In the genomic region with DNA sequence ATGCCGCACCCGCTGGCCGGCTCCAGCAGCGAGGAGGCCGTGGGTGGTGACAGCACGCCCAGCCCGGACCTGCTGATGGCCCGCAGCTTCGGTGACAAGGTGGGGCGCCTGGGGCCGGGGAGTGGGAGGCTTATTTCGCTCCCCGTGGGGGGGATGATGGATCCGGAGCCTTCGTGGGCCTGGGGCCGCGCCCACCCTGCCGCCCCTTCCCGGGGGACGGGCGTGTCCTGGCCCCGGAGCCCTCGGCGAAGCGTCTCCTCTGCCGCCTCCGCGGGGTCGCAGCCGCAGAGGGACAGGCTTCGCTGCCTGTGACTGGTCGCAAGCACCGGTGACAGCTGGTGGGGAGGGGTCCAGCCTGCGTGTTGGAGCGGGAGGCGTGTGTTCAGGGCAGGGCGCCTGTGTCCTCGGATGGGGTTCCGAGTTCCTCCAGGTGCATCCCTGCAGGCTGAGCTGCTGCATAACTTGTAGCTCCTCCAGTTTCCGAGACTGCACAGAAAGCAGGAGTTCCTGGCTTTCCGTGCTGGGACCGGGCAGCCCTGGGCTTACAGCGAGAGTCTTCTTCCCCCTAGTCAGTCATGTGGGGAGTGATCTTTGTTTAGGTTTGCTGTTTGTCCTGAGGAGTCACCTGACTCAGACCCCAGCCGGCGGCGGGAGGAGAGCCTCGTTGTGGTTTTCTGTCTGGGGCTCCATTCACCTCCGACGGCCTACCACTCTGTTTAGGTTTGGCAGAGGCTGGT, we compare ENCODE assay signal across 1 cellular context.
TF ChIP-seq lines count a peak whose summit lies in the region.

No MANE protein-coding gene starts in this region.

TF ChIP-seq in H1, 55 proteins besides CTCF, POLR2A, EP300 and RAD21:
- no peak; the same call in 1 of the 2 replicates for TF ChIP-seq SP4 (IDR thresholded peaks at IDR 0.05; ENCODE audit: low read length)
- TF ChIP-seq CHD1 (IDR thresholded peaks at IDR 0.05; ENCODE audit: low read depth, low read length): no peak
- peak; percentile 98 for TF ChIP-seq SAP30 (IDR thresholded peaks at IDR 0.05; ENCODE audit: insufficient read depth, insufficient replicate concordance, low read length)
- no peak for TF ChIP-seq CTBP2 (IDR thresholded peaks at IDR 0.05; ENCODE audit: borderline replicate concordance, insufficient read depth, insufficient read length, low read length)
- TF ChIP-seq EZH2 (IDR thresholded peaks at IDR 0.05; ENCODE audit: low read depth, low read length, severe bottlenecking): no peak
- no peak for TF ChIP-seq CEBPB (IDR thresholded peaks at IDR 0.05; ENCODE audit: low read depth, low read length)
- TF ChIP-seq FOSL1 (IDR thresholded peaks at IDR 0.05; ENCODE audit: insufficient read depth, low read depth, low read length): no peak
- TF ChIP-seq TAF7 (optimal IDR thresholded peaks at IDR 0.05; ENCODE audit: borderline replicate concordance, low read depth, low read length): no peak
- peak; percentile 53; the same call in 1 of the 2 replicates for TF ChIP-seq MAX (IDR thresholded peaks at IDR 0.05)
- TF ChIP-seq E2F6 (IDR thresholded peaks at IDR 0.05): peak; percentile 93
- 0 out of 2 replicates have a peak, but pooled peaks have one; percentile 24 for TF ChIP-seq TCF12 (IDR thresholded peaks at IDR 0.05; ENCODE audit: low read depth, low read length)
- no peak for TF ChIP-seq HDAC6 (IDR thresholded peaks at IDR 0.05; ENCODE audit: low read depth, low read length)
- 0 out of 2 replicates have a peak, but pooled peaks have one; percentile 10 for TF ChIP-seq CREB1 (IDR thresholded peaks at IDR 0.05)
- no peak for TF ChIP-seq KDM5A (IDR thresholded peaks at IDR 0.05; ENCODE audit: low read length)
- no peak for TF ChIP-seq CBX5 (IDR thresholded peaks at IDR 0.05; ENCODE audit: low read depth, low read length)
- no peak for TF ChIP-seq TEAD4 (IDR thresholded peaks at IDR 0.05; ENCODE audit: low read depth, low read length)
- peak; percentile 29 for TF ChIP-seq ASH2L (IDR thresholded peaks at IDR 0.05; ENCODE audit: low read length)
- TF ChIP-seq YY1 (IDR thresholded peaks at IDR 0.05; ENCODE audit: low read depth, low read length): no peak
- TF ChIP-seq POU5F1 (IDR thresholded peaks at IDR 0.05; ENCODE audit: low read depth, low read length): no peak
- TF ChIP-seq EGR1 (IDR thresholded peaks at IDR 0.05; ENCODE audit: borderline replicate concordance, low read depth, low read length): no peak
- TF ChIP-seq PHF8 (conservative IDR thresholded peaks at IDR 0.05; ENCODE audit: low read depth, low read length): peak; percentile 28; the same call in 1 of the 2 replicates
- peak in 1 of 2 experiments; percentile 91; a peak in 3 of 4 replicates for TF ChIP-seq SIN3A (conservative IDR thresholded peaks at IDR 0.05 in 1 of 2, IDR thresholded peaks at IDR 0.05 in 1 of 2; ENCODE audit: low read depth in 1 of 2, low read length in 2 of 2)
- TF ChIP-seq TBP (IDR thresholded peaks at IDR 0.05; ENCODE audit: low read depth, low read length): peak; percentile 65
- TF ChIP-seq HDAC2 (IDR thresholded peaks at IDR 0.05; ENCODE audit: borderline replicate concordance in 1 of 2, low read depth in 2 of 2, low read length in 2 of 2): peak; percentile 37 to 90; a peak in 2 of 4 replicates
- TF ChIP-seq BCL11A (IDR thresholded peaks at IDR 0.05; ENCODE audit: low read depth in 2 of 2, low read length in 2 of 2): no peak
- no peak for TF ChIP-seq RNF2 (IDR thresholded peaks at IDR 0.05; ENCODE audit: borderline replicate concordance, low read depth, low read length, missing control alignments, poor library complexity, severe bottlenecking)
- no peak for TF ChIP-seq CBX8 (IDR thresholded peaks at IDR 0.05; ENCODE audit: borderline replicate concordance, low read depth, low read length)
- no peak for TF ChIP-seq ZNF274 (IDR thresholded peaks at IDR 0.05; ENCODE audit: borderline replicate concordance, extremely low read depth, low read length)
- peak; percentile 33 for TF ChIP-seq KDM4A (IDR thresholded peaks at IDR 0.05; ENCODE audit: low read depth, low read length, severe bottlenecking)
- no peak for TF ChIP-seq GTF2F1 (IDR thresholded peaks at IDR 0.05; ENCODE audit: borderline replicate concordance, low read depth, low read length)
- TF ChIP-seq, protein P1, sequence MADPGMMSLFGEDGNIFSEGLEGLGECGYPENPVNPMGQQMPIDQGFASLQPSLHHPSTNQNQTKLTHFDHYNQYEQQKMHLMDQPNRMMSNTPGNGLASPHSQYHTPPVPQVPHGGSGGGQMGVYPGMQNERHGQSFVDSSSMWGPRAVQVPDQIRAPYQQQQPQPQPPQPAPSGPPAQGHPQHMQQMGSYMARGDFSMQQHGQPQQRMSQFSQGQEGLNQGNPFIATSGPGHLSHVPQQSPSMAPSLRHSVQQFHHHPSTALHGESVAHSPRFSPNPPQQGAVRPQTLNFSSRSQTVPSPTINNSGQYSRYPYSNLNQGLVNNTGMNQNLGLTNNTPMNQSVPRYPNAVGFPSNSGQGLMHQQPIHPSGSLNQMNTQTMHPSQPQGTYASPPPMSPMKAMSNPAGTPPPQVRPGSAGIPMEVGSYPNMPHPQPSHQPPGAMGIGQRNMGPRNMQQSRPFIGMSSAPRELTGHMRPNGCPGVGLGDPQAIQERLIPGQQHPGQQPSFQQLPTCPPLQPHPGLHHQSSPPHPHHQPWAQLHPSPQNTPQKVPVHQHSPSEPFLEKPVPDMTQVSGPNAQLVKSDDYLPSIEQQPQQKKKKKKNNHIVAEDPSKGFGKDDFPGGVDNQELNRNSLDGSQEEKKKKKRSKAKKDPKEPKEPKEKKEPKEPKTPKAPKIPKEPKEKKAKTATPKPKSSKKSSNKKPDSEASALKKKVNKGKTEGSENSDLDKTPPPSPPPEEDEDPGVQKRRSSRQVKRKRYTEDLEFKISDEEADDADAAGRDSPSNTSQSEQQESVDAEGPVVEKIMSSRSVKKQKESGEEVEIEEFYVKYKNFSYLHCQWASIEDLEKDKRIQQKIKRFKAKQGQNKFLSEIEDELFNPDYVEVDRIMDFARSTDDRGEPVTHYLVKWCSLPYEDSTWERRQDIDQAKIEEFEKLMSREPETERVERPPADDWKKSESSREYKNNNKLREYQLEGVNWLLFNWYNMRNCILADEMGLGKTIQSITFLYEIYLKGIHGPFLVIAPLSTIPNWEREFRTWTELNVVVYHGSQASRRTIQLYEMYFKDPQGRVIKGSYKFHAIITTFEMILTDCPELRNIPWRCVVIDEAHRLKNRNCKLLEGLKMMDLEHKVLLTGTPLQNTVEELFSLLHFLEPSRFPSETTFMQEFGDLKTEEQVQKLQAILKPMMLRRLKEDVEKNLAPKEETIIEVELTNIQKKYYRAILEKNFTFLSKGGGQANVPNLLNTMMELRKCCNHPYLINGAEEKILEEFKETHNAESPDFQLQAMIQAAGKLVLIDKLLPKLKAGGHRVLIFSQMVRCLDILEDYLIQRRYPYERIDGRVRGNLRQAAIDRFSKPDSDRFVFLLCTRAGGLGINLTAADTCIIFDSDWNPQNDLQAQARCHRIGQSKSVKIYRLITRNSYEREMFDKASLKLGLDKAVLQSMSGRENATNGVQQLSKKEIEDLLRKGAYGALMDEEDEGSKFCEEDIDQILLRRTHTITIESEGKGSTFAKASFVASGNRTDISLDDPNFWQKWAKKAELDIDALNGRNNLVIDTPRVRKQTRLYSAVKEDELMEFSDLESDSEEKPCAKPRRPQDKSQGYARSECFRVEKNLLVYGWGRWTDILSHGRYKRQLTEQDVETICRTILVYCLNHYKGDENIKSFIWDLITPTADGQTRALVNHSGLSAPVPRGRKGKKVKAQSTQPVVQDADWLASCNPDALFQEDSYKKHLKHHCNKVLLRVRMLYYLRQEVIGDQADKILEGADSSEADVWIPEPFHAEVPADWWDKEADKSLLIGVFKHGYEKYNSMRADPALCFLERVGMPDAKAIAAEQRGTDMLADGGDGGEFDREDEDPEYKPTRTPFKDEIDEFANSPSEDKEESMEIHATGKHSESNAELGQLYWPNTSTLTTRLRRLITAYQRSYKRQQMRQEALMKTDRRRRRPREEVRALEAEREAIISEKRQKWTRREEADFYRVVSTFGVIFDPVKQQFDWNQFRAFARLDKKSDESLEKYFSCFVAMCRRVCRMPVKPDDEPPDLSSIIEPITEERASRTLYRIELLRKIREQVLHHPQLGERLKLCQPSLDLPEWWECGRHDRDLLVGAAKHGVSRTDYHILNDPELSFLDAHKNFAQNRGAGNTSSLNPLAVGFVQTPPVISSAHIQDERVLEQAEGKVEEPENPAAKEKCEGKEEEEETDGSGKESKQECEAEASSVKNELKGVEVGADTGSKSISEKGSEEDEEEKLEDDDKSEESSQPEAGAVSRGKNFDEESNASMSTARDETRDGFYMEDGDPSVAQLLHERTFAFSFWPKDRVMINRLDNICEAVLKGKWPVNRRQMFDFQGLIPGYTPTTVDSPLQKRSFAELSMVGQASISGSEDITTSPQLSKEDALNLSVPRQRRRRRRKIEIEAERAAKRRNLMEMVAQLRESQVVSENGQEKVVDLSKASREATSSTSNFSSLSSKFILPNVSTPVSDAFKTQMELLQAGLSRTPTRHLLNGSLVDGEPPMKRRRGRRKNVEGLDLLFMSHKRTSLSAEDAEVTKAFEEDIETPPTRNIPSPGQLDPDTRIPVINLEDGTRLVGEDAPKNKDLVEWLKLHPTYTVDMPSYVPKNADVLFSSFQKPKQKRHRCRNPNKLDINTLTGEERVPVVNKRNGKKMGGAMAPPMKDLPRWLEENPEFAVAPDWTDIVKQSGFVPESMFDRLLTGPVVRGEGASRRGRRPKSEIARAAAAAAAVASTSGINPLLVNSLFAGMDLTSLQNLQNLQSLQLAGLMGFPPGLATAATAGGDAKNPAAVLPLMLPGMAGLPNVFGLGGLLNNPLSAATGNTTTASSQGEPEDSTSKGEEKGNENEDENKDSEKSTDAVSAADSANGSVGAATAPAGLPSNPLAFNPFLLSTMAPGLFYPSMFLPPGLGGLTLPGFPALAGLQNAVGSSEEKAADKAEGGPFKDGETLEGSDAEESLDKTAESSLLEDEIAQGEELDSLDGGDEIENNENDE (IDR thresholded peaks at IDR 0.05; ENCODE audit: insufficient replicate concordance, low read length): no peak
- no peak; the same call in 1 of the 2 replicates for TF ChIP-seq RBBP5 (IDR thresholded peaks at IDR 0.05; ENCODE audit: borderline replicate concordance, low read depth, low read length)
- no peak for TF ChIP-seq BRCA1 (IDR thresholded peaks at IDR 0.05; ENCODE audit: low read depth, low read length)
- no peak for TF ChIP-seq RXRA (IDR thresholded peaks at IDR 0.05; ENCODE audit: insufficient read depth, low read depth, low read length)
- TF ChIP-seq TAF1 (IDR thresholded peaks at IDR 0.05; ENCODE audit: low read depth, low read length): peak; percentile 84
- TF ChIP-seq, protein P2, sequence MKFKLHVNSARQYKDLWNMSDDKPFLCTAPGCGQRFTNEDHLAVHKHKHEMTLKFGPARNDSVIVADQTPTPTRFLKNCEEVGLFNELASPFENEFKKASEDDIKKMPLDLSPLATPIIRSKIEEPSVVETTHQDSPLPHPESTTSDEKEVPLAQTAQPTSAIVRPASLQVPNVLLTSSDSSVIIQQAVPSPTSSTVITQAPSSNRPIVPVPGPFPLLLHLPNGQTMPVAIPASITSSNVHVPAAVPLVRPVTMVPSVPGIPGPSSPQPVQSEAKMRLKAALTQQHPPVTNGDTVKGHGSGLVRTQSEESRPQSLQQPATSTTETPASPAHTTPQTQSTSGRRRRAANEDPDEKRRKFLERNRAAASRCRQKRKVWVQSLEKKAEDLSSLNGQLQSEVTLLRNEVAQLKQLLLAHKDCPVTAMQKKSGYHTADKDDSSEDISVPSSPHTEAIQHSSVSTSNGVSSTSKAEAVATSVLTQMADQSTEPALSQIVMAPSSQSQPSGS (IDR thresholded peaks at IDR 0.05; ENCODE audit: low read length): 0 out of 2 replicates have a peak, but pooled peaks have one; percentile 41
- no peak for TF ChIP-seq NRF1 (IDR thresholded peaks at IDR 0.05; ENCODE audit: low read depth, low read length)
- no peak for TF ChIP-seq SIX5 (IDR thresholded peaks at IDR 0.05; ENCODE audit: low read depth, low read length)
- TF ChIP-seq SIRT6 (IDR thresholded peaks at IDR 0.05; ENCODE audit: low read length): no peak
- 0 out of 2 replicates have a peak, but pooled peaks have one; percentile 44 for TF ChIP-seq POLR2AphosphoS5 (IDR thresholded peaks at IDR 0.05; ENCODE audit: low read depth, low read length)
- TF ChIP-seq SRF (IDR thresholded peaks at IDR 0.05; ENCODE audit: low read depth, low read length): no peak
- TF ChIP-seq SUZ12 (IDR thresholded peaks at IDR 0.05; ENCODE audit: low read length): peak; percentile 12; the same call in 1 of the 2 replicates
- no peak for TF ChIP-seq KDM1A (IDR thresholded peaks at IDR 0.05; ENCODE audit: borderline replicate concordance, low read length)
- TF ChIP-seq SP1 (IDR thresholded peaks at IDR 0.05; ENCODE audit: low read depth, low read length): no peak
- TF ChIP-seq USF2 (IDR thresholded peaks at IDR 0.05; ENCODE audit: low read length): peak; percentile 80
- no peak for TF ChIP-seq BACH1 (IDR thresholded peaks at IDR 0.05; ENCODE audit: low read length)
- TF ChIP-seq GABPA (IDR thresholded peaks at IDR 0.05; ENCODE audit: borderline replicate concordance, insufficient read depth, low read length): no peak
TF ChIP-seq in H1: peak in this region for 16.
